Comparison of ENCODE assay signal across 8 cellular contexts in the genomic region with DNA sequence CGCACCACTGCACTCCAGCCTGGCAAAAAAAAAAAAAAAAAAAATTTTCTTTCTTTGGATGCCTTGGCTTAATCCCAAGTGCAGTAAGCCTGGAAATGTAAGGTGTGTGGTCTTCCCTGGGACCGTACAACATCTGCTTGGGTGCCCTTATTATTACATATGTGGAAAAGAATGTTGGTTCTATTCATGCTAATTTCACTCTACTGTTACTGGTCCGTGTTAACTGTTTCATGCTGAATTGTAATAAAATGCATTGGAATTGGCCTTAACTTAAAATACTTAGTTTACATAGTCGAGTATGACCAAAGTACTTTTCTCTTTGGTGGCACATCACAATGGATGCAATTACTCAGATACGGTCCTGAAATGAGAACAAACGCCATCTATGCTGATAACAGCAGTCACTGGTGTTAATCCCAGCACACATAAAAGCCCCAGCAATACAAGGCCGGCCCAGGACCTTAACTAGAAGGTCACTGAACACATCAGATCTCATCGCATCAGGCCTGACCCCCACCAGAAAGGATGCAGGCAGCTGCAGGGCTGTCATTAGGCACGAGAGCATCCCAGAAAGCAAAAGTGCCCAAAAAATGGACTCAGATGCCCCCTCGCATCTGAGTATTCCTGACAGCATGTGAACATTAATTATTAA. TPM values are rescaled to one million over a fixed set of nuclear protein-coding genes. Genes with fewer than 3 reads are reported as not detected.
DNase-seq lines count a peak whose midpoint lies in the region; ATAC-seq and TF ChIP-seq lines count a peak whose summit lies in the region.

No MANE protein-coding gene starts in this region.

- DNase-seq in activated T-cell treated with anti-CD3 and anti-CD28 coated beads, Interleukin-2, amount 50 U/mL, for 4 hours: no peak
- no peak for DNase-seq in activated T-cell treated with anti-CD3 and anti-CD28 coated beads, Interleukin-2, amount 50 U/mL, for 1 hour
- DNase-seq in brain microvascular endothelial cell (no peak), memory B cell (ENCODE audit: low spot score in 2 of 2) (no peak), transverse colon (no peak), HK-2 (ENCODE audit: unreplicated experiment) (no peak), CD1c-positive myeloid dendritic cell (ENCODE audit: extremely low spot score) (no peak), DMS79 treated with DMSO at 0.1 percent for 48 hours (lab: John Stamatoyannopoulos, UW) (no peak)

- H3K9me3 Mint-ChIP-seq in activated T-cell treated with anti-CD3 and anti-CD28 coated beads, Interleukin-2, amount 50 U/mL, for 4 hours: no peaks in the 10 kb centered on the region
- no peaks in the 10 kb centered on the region for H3K9me3 Mint-ChIP-seq in memory B cell

- ATAC-seq in activated T-cell treated with anti-CD3 and anti-CD28 coated beads, Interleukin-2, amount 50 U/mL, for 4 hours: no peak
- ATAC-seq in memory B cell (ENCODE audit: low read depth): no peak

- TF ChIP-seq CTCF in brain microvascular endothelial cell (IDR thresholded peaks at IDR 0.05; ENCODE audit: low read depth, low read length, missing control alignments): no peak
- no peak for TF ChIP-seq CTCF in transverse colon (IDR thresholded peaks at IDR 0.05)

- 17 to 42% methylated on average over 4 to 10 of the region's 10 CpGs for WGBS in transverse colon (ENCODE audit: low coverage in 1 of 2), 2 donors

- no peak for TF ChIP-seq EP300 in transverse colon (IDR thresholded peaks at IDR 0.05; ENCODE audit: low read depth)

- peaks cover 2% of the 10 kb centered on the region for H3K36me3 Mint-ChIP-seq in activated T-cell treated with anti-CD3 and anti-CD28 coated beads, Interleukin-2, amount 50 U/mL, for 4 hours (ENCODE audit: insufficient read depth)
- H3K36me3 Mint-ChIP-seq in memory B cell: peaks cover 3% of the 10 kb centered on the region

- no peaks in the 10 kb centered on the region for H3K9me3 ChIP-seq in transverse colon

- H3K27ac ChIP-seq in brain microvascular endothelial cell: no peak overlapping the region
- H3K27ac ChIP-seq in transverse colon: peak overlapping the region; percentile 97 to 99 (median 98)

- in situ Hi-C loops in brain microvascular endothelial cell (cut with HindIII; ENCODE audit: low pct_ligation_motif_present, low sequenced_read_pairs): no loop called here
- in situ Hi-C loops in transverse colon (cut with MboI; ENCODE audit: low pct_ligation_motif_present in 1 of 4, low pct_unique_long_range_greater_than_20kb in 1 of 4, low sequenced_read_pairs in 3 of 4): no loop called here

- peaks cover 9% of the 10 kb centered on the region for H3K27me3 Mint-ChIP-seq in activated T-cell treated with anti-CD3 and anti-CD28 coated beads, Interleukin-2, amount 50 U/mL, for 4 hours (ENCODE audit: low read depth)
- H3K27me3 Mint-ChIP-seq in memory B cell: no peaks in the 10 kb centered on the region

- H3K4me3 ChIP-seq in brain microvascular endothelial cell (ENCODE audit: low read depth, low read length): peak overlapping the region; percentile 68
- peak overlapping the region in 3 of 4 donors; percentile 83 to 94 (median 92) for H3K4me3 ChIP-seq in transverse colon

- intact Hi-C loops in transverse colon (cut with DNase I; ENCODE audit: low total_unique reads): no loop called here

- H3K27me3 ChIP-seq in brain microvascular endothelial cell (replicated peaks) (no peaks in the 10 kb centered on the region), transverse colon (no peaks in the 10 kb centered on the region)

- H3K27ac Mint-ChIP-seq in memory B cell: peak overlapping the region; percentile 87

- no peaks in the 10 kb centered on the region for H3K36me3 ChIP-seq in brain microvascular endothelial cell (replicated peaks)
- H3K36me3 ChIP-seq in transverse colon: no peaks in the 10 kb centered on the region

- peaks cover 37% of the 10 kb centered on the region for H3K4me1 Mint-ChIP-seq in activated T-cell treated with anti-CD3 and anti-CD28 coated beads, Interleukin-2, amount 50 U/mL, for 4 hours (ENCODE audit: low read depth)
- H3K4me1 Mint-ChIP-seq in memory B cell: peaks cover 22% of the 10 kb centered on the region

- peaks cover 0 to 36% (median 15%) of the 10 kb centered on the region in 4 donors for H3K4me1 ChIP-seq in transverse colon

- H3K4me3 Mint-ChIP-seq in activated T-cell treated with anti-CD3 and anti-CD28 coated beads, Interleukin-2, amount 50 U/mL, for 4 hours: peak overlapping the region; percentile 85
- H3K4me3 Mint-ChIP-seq in memory B cell: peak overlapping the region; percentile 92

- TF ChIP-seq POLR2A in transverse colon (IDR thresholded peaks at IDR 0.05): no peak

RNA-seq across cellular contexts. Expression of a gene that starts 1.2 kb away (rescaled TPM):
- 10 to 100 TPM; 14.9 to 15.9 (median 15.3) TPM for total RNA-seq in activated T-cell treated with anti-CD3 and anti-CD28 coated beads, Interleukin-2, amount 50 U/mL, for 4 hours
- 100 to 1,000 TPM; 134 to 276 (median 170) TPM for total RNA-seq in transverse colon

RNA-seq across cellular contexts. Expression of a gene that starts 29.5 kb away (rescaled TPM):
- 10 to 100 TPM; 35.5 to 41.8 (median 38.4) TPM for total RNA-seq in activated T-cell treated with anti-CD3 and anti-CD28 coated beads, Interleukin-2, amount 50 U/mL, for 4 hours
- 1 to 10 TPM in 3 of 4 donors, under 1 TPM in 1; 1.00 to 9.7 (median 7.2) TPM for total RNA-seq in transverse colon

Comparison
In these comparisons a context has a peak if more than half of its experiments do, and no peak if none do; other contexts are left out.
1. RNA of a gene that starts 1.2 kb away (total RNA-seq): 134 to 276 TPM in transverse colon; 14.9 to 15.9 TPM in activated T-cell treated with anti-CD3 and anti-CD28 coated beads, Interleukin-2, amount 50 U/mL, for 4 hours; every median in the first group is over 4 times any median in the second.